ENCODE assay signal across 16 cellular contexts in genomic region chr11:3139481-3140290, GRCh38.
"Had no signal": no experiment of that assay in that cellular context is flagged by ENCODE, and none has a peak within 500 bp of the region (broad histone marks: within the 10 kb centered on the region; RNA-seq: fewer than 3 reads in every experiment).

No MANE protein-coding gene starts in this region.

- H3K27ac Mint-ChIP-seq: activated CD4-positive, alpha-beta memory T cell treated with anti-CD3 and anti-CD28 coated beads for 36 hours; memory B cell; stimulated activated naive CD8-positive, alpha-beta T cell treated with anti-CD3 and anti-CD28 coated beads, Interleukin-15, Interleukin-2, amounts not matched to agents 100 ng/mL and 50 ng/mL, for 24 hours had no signal

- H3K4me1 Mint-ChIP-seq: memory B cell had no signal

- H3K27ac ChIP-seq: brain microvascular endothelial cell, parathyroid adenoma, right lobe of liver, upper lobe of right lung had no signal

- H3K9me3 ChIP-seq: right lobe of liver, upper lobe of right lung had no signal

- ATAC-seq: activated CD4-positive, CD25-positive, alpha-beta regulatory T cell treated with anti-CD3 and anti-CD28 coated beads, Interleukin-2, amount 50 U/mL, for 24 hours; activated naive CD4-positive, alpha-beta T cell treated with anti-CD3 and anti-CD28 coated beads, Interleukin-2, amount 50 U/mL, for 72 hours; activated T-cell treated with anti-CD3 and anti-CD28 coated beads, Interleukin-2, amount 50 U/mL, for 4 hours; esophagus mucosa; right lobe of liver; upper lobe of right lung had no signal

- DNase-seq: activated CD4-positive, alpha-beta memory T cell treated with anti-CD3 and anti-CD28 coated beads for 36 hours; activated effector memory CD4-positive, alpha-beta T cell treated with anti-CD3 and anti-CD28 coated beads, Interleukin-2, amount 50 U/mL, for 16 hours; activated T-cell treated with anti-CD3 and anti-CD28 coated beads, Interleukin-2, amount 50 U/mL, for 4 hours; amygdala; brain microvascular endothelial cell; cerebellar nuclear complex; stimulated activated CD4-positive, alpha-beta T cell treated with anti-CD3 and anti-CD28 coated beads, Interleukin-2, amount 100 ng/mL, for 48 hours had no signal

- H3K9me3 Mint-ChIP-seq: activated CD4-positive, alpha-beta memory T cell treated with anti-CD3 and anti-CD28 coated beads for 36 hours; activated naive CD4-positive, alpha-beta T cell treated with anti-CD3 and anti-CD28 coated beads, Interleukin-2, amount 50 U/mL, for 72 hours; activated T-cell treated with anti-CD3 and anti-CD28 coated beads, Interleukin-2, amount 50 U/mL, for 4 hours; memory B cell; neural crest cell; stimulated activated naive CD8-positive, alpha-beta T cell treated with anti-CD3 and anti-CD28 coated beads, Interleukin-15, Interleukin-2, amounts not matched to agents 100 ng/mL and 50 ng/mL, for 24 hours had no signal

- H3K4me3 ChIP-seq: right lobe of liver, upper lobe of right lung had no signal

- H3K27me3 Mint-ChIP-seq: activated CD4-positive, alpha-beta memory T cell treated with anti-CD3 and anti-CD28 coated beads for 36 hours; stimulated activated naive CD8-positive, alpha-beta T cell treated with anti-CD3 and anti-CD28 coated beads, Interleukin-15, Interleukin-2, amounts not matched to agents 100 ng/mL and 50 ng/mL, for 24 hours had no signal

- H3K4me1 ChIP-seq: parathyroid adenoma, right lobe of liver, upper lobe of right lung had no signal

- H3K36me3 ChIP-seq: right lobe of liver, upper lobe of right lung had no signal

- H3K36me3 Mint-ChIP-seq: activated CD4-positive, alpha-beta memory T cell treated with anti-CD3 and anti-CD28 coated beads for 36 hours; activated naive CD4-positive, alpha-beta T cell treated with anti-CD3 and anti-CD28 coated beads, Interleukin-2, amount 50 U/mL, for 72 hours; memory B cell had no signal

- H3K4me3 Mint-ChIP-seq: activated CD4-positive, alpha-beta memory T cell treated with anti-CD3 and anti-CD28 coated beads for 36 hours; activated T-cell treated with anti-CD3 and anti-CD28 coated beads, Interleukin-2, amount 50 U/mL, for 4 hours; memory B cell; neural crest cell; stimulated activated naive CD8-positive, alpha-beta T cell treated with anti-CD3 and anti-CD28 coated beads, Interleukin-15, Interleukin-2, amounts not matched to agents 100 ng/mL and 50 ng/mL, for 24 hours had no signal

- H3K27me3 ChIP-seq: brain microvascular endothelial cell, right lobe of liver, upper lobe of right lung had no signal
